8 cellular contexts compared by ENCODE assay signal in the genomic region with DNA sequence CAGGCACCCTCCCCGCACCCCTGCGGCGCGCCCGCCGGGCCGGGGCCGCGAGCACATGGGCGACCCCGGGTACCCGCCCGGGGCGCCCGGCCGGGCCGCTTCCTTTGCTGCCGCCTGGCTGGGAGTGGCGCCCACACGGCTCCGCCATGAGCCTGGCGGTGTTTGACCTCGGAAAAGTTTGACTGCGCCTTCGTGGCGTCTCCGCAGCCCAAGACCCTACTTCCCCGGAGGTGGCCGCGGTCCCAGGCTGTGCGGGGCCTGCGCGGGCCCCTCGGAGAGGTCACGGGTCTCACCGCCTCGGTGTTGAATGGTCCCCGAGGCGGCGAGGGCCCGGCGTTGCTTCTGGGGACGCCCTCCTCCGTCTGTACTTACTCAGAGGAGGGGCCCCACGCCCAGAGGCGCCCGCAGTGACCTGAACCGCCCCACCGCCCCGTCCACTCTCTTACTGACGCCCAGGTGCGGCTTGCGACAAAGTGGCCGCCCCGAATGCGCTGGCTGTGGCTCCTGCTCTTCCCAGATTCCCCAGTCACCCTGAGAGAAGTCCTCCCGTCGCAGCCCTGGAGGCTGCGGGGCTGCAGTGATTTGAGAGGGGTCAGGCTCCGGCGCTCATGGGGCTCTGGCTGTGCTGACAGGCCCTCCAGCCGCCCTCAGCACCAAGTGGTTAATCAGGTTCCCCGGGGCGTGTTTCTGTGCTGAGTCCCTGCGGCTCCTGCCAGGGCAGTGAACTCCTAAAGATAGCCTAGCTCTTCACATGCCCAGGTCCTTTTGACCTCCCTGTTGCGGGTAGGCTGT. TPM values are rescaled to one million over a fixed set of nuclear protein-coding genes. Genes with fewer than 3 reads are reported as not detected.
DNase-seq lines count a peak whose midpoint lies in the region; ATAC-seq and TF ChIP-seq lines count a peak whose summit lies in the region.

No MANE protein-coding gene starts in this region.

- peaks cover 74% of the 10 kb centered on the region for H3K79me2 ChIP-seq in Loucy (ENCODE audit: insufficient read depth, low read length)

- H4K20me1 ChIP-seq in Loucy (ENCODE audit: insufficient read depth, low read length, poor library complexity, severe bottlenecking) = peaks cover 15% of the 10 kb centered on the region

- H3K9ac ChIP-seq in Loucy (ENCODE audit: low read depth, low read length, poor library complexity, severe bottlenecking) = peak overlapping the region; percentile 69

- peak overlapping the region; percentile 67 for H3K4me3 ChIP-seq in BJ (ENCODE audit: low read depth, low read length)
- H3K4me3 ChIP-seq in Loucy (ENCODE audit: low read length, poor library complexity, severe bottlenecking) = peak overlapping the region; percentile 74
- H3K4me3 ChIP-seq in heart right ventricle = peak overlapping the region; percentile 54 to 80 (median 70)
- peak overlapping the region; percentile 73 for H3K4me3 ChIP-seq in psoas muscle

- POLR2A ChIA-PET in BJ (lab: Charles Lee) = no interaction called here

- H3K9me3 Mint-ChIP-seq in activated naive CD4-positive, alpha-beta T cell treated with anti-CD3 and anti-CD28 coated beads for 36 hours = no peaks in the 10 kb centered on the region

- TF ChIP-seq CTCF in BJ (IDR thresholded peaks at IDR 0.05; ENCODE audit: insufficient read depth, low read depth, low read length) (no peak; the same call in 1 of the 2 replicates), Loucy (conservative IDR thresholded peaks at IDR 0.05; ENCODE audit: low read length) (no peak), heart right ventricle (IDR thresholded peaks at IDR 0.05) (peak in 2 of 9 donors; percentile 25 to 32), psoas muscle (IDR thresholded peaks at IDR 0.05) (no peak)

- H3K36me3 ChIP-seq in BJ (ENCODE audit: control insufficient read depth, insufficient read depth, low read length) (peaks cover 17% of the 10 kb centered on the region), Loucy (ENCODE audit: insufficient read depth, low read length) (peaks cover 23% of the 10 kb centered on the region; the same call in 1 of the 2 replicates), heart right ventricle (peaks cover 0 to 46% (median 26%) of the 10 kb centered on the region in 9 donors), psoas muscle (ENCODE audit: insufficient read depth in 1 of 2, low read depth in 1 of 2) (peaks cover 0 to 45% of the 10 kb centered on the region in 2 donors)

- H3K4me1 Mint-ChIP-seq in activated naive CD4-positive, alpha-beta T cell treated with anti-CD3 and anti-CD28 coated beads for 36 hours (ENCODE audit: low read depth) = peaks cover 29% of the 10 kb centered on the region

- WGBS in heart right ventricle, 2 donors = 2 to 5% methylated on average over 59 to 66 of the region's 66 CpGs
- 2 to 3% (median 2%) methylated on average over 36 to 66 of the region's 66 CpGs for WGBS in psoas muscle, 3 donors

- peaks cover 51% of the 10 kb centered on the region for H3K4me1 ChIP-seq in Loucy (ENCODE audit: insufficient read depth, low read length, poor library complexity, severe bottlenecking)
- H3K4me1 ChIP-seq in heart right ventricle = peaks cover 8 to 57% (median 44%) of the 10 kb centered on the region in 9 donors
- H3K4me1 ChIP-seq in psoas muscle = peaks cover 40% of the 10 kb centered on the region

- no peaks in the 10 kb centered on the region for H3K27me3 Mint-ChIP-seq in activated naive CD4-positive, alpha-beta T cell treated with anti-CD3 and anti-CD28 coated beads for 36 hours (ENCODE audit: low read depth)

- intact Hi-C loops in activated naive CD4-positive, alpha-beta T cell treated with anti-CD3 and anti-CD28 coated beads for 36 hours (cut with micrococcal nuclease) = loop anchor here (2.0 kb wide), 2 partner anchors 43 to 415 kb away; a partner anchor contains a TSS
- intact Hi-C loops in heart right ventricle (cut with DNase I) = loop anchor here in 5 of 10 donors (5.0 to 10.0 kb wide), 6 partner anchors 43 to 193 kb away; a partner anchor contains a TSS
- intact Hi-C loops in psoas muscle (cut with DNase I) = loop anchor here in 1 of 2 donors (5.0 kb wide), 1 partner anchor 143 kb away; a partner anchor contains a TSS

- DNase-seq in BJ (ENCODE audit: low read depth) = no peak
- peak; percentile 56 for DNase-seq in GM19238 (ENCODE audit: insufficient read length, low spot score)
- peak; percentile 23 for DNase-seq in activated naive CD4-positive, alpha-beta T cell treated with anti-CD3 and anti-CD28 coated beads for 36 hours
- DNase-seq in heart right ventricle = peak; percentile 56 to 58
- DNase-seq in psoas muscle = peak; percentile 43 to 87
- DNase-seq in DMS153 (lab: John Stamatoyannopoulos, UW) = no peak

- H3K27ac Mint-ChIP-seq in activated naive CD4-positive, alpha-beta T cell treated with anti-CD3 and anti-CD28 coated beads for 36 hours = peak overlapping the region; percentile 77

- peak overlapping the region; percentile 83 for H3K4me2 ChIP-seq in Loucy (ENCODE audit: low read depth, low read length, poor library complexity, severe bottlenecking)

- ATAC-seq in heart right ventricle (peak; percentile 32 to 83 (median 70)), psoas muscle (peak; percentile 68 to 86 (median 86)), GM21576 (IDR thresholded peaks at IDR 0.05; ENCODE audit: unreplicated experiment) (no peak)

- no peak overlapping the region for H2AFZ ChIP-seq in Loucy (ENCODE audit: low read length)

- peak overlapping the region; percentile 78 for H3K4me3 Mint-ChIP-seq in activated naive CD4-positive, alpha-beta T cell treated with anti-CD3 and anti-CD28 coated beads for 36 hours

- H3K27me3 ChIP-seq in BJ (ENCODE audit: control insufficient read depth, insufficient read depth, low read length) (no peaks in the 10 kb centered on the region), Loucy (ENCODE audit: insufficient read depth, low read length, poor library complexity, severe bottlenecking) (no peaks in the 10 kb centered on the region), heart right ventricle (no peaks in the 10 kb centered on the region), psoas muscle (ENCODE audit: insufficient read depth in 3 of 3, low read length in 2 of 3) (no peaks in the 10 kb centered on the region)

- H3K9me2 ChIP-seq in Loucy (replicated peaks; ENCODE audit: low read depth, low read length) = no peaks in the 10 kb centered on the region

- CTCF ChIA-PET in BJ (lab: Yijun Ruan, JAX) = interaction anchor here (0.7 to 1.3 kb wide), 2 partner anchors 24 to 103 kb away, joined by 3 to 4 read pairs; no protein-coding TSS in a partner anchor
- CTCF ChIA-PET in activated naive CD4-positive, alpha-beta T cell treated with anti-CD3 and anti-CD28 coated beads for 36 hours (lab: Charles Lee) = interaction anchor here (1.8 kb wide), 1 partner anchor 192 kb away, joined by 5 read pairs; no protein-coding TSS in a partner anchor

- no peaks in the 10 kb centered on the region for H3K9me3 ChIP-seq in Loucy (ENCODE audit: insufficient read depth, low read depth, low read length)
- no peaks in the 10 kb centered on the region for H3K9me3 ChIP-seq in heart right ventricle
- no peaks in the 10 kb centered on the region for H3K9me3 ChIP-seq in psoas muscle

- H3F3A ChIP-seq in Loucy (ENCODE audit: low read depth) = no peaks in the 10 kb centered on the region

- H3K27ac ChIP-seq in heart right ventricle = peak overlapping the region; percentile 52 to 96 (median 92)
- peak overlapping the region; percentile 91 for H3K27ac ChIP-seq in psoas muscle

- H3K36me3 Mint-ChIP-seq in activated naive CD4-positive, alpha-beta T cell treated with anti-CD3 and anti-CD28 coated beads for 36 hours (ENCODE audit: low read depth) = peaks cover 28% of the 10 kb centered on the region

RNA-seq across cellular contexts. Expression of a gene that starts 5.8 kb away (rescaled TPM):
- polyA plus RNA-seq in BJ (2011; rRNA removed) = 38.0 and 38.6 TPM in 2 replicates
- 20.8 and 22.6 TPM in 2 replicates for polyA minus RNA-seq in BJ (2011; rRNA and poly(A)+ RNA removed)
- total RNA-seq in activated naive CD4-positive, alpha-beta T cell treated with anti-CD3 and anti-CD28 coated beads for 36 hours = 10 to 100 TPM; 54.0 to 55.1 TPM
- total RNA-seq in heart right ventricle = 10 to 100 TPM; 24.7 to 37.0 (median 30.2) TPM
- polyA plus RNA-seq in heart right ventricle = 10 to 100 TPM; 16.4 to 17.2 TPM
- total RNA-seq in psoas muscle = 10 to 100 TPM; 15.6 to 29.0 (median 22.0) TPM
- 10 to 100 TPM; 10.0 to 29.0 (median 17.9) TPM for polyA plus RNA-seq in psoas muscle

RNA-seq across cellular contexts. Expression of a gene that starts 25.1 kb away (rescaled TPM):
- polyA plus RNA-seq in BJ (2011; rRNA removed) = 4.8 and 10.2 TPM in 2 replicates
- 12.6 and 15.9 TPM in 2 replicates for polyA minus RNA-seq in BJ (2011; rRNA and poly(A)+ RNA removed)
- 10 to 100 TPM; 40.4 to 43.0 TPM for total RNA-seq in activated naive CD4-positive, alpha-beta T cell treated with anti-CD3 and anti-CD28 coated beads for 36 hours
- total RNA-seq in heart right ventricle = 10 to 100 TPM; 21.0 to 32.1 (median 27.6) TPM
- 1 to 10 TPM; 4.1 to 4.6 TPM for polyA plus RNA-seq in heart right ventricle
- 10 to 100 TPM; 29.3 to 37.5 (median 31.2) TPM for total RNA-seq in psoas muscle
- 10 to 100 TPM in 2 of 3 donors, 1 to 10 TPM in 1; 6.8 to 49.6 (median 15.0) TPM for polyA plus RNA-seq in psoas muscle

RNA-seq across cellular contexts. Expression of a gene that starts 46.7 kb away (rescaled TPM):
- polyA plus RNA-seq in BJ (2011; rRNA removed) (6.7 and 6.8 TPM in 2 replicates), heart right ventricle (1 to 10 TPM; 2.8 to 3.2 TPM), psoas muscle (1 to 10 TPM; 1.1 to 1.6 (median 1.2) TPM)
- 1.7 and 1.8 TPM in 2 replicates for polyA minus RNA-seq in BJ (2011; rRNA and poly(A)+ RNA removed)
- 1 to 10 TPM; 8.1 to 9.1 TPM for total RNA-seq in activated naive CD4-positive, alpha-beta T cell treated with anti-CD3 and anti-CD28 coated beads for 36 hours
- total RNA-seq in heart right ventricle (1 to 10 TPM; 1.5 to 3.5 (median 2.0) TPM), psoas muscle (1 to 10 TPM in 3 of 4 donors, under 1 TPM in 1; 0.69 to 1.2 (median 1.1) TPM)

Comparison
In these comparisons a context has a peak if more than half of its experiments do, and no peak if none do; other contexts are left out.
1. DNase-seq: peak in GM19238 (single experiment), activated naive CD4-positive, alpha-beta T cell treated with anti-CD3 and anti-CD28 coated beads for 36 hours (single experiment), heart right ventricle (2 of 2) and psoas muscle (2 of 2); none in BJ (single experiment) and DMS153 (single experiment).
2. Peak in every context shown above with its lines, with median percentiles within 50 percentile points of each other: H3K4me3 ChIP-seq.